17 cellular contexts compared by ENCODE assay signal in the genomic region with DNA sequence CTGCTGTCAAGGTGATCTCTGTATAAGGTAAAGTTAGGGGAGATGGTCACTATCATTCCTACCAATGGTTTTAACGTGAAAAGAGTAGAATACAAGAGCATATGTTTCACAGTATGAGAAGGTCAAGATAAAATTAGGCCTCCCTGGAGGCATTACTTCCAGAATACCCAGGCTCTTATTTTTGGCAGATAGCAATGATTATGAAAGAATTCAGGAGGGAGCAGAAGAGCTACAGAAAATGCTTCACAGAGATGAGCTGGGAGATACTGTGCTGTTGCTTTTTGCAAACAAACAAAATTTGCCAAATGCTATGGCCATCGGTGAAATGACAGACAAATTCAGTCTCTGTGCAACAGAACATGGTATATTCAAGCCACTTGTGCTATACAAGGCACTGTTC.
A peak's percentile ranks its signal among the peaks of the same experiment; 100 is the strongest.
DNase-seq lines count a peak whose midpoint lies in the region; ATAC-seq and TF ChIP-seq lines count a peak whose summit lies in the region.
"Had no signal": no experiment of that assay in that cellular context is flagged by ENCODE, and none has a peak within 500 bp of the region (broad histone marks: within the 10 kb centered on the region; RNA-seq: fewer than 3 reads in every experiment).

No MANE protein-coding gene starts in this region.

- H3K4me1 ChIP-seq in mammary epithelial cell (ENCODE audit: insufficient read depth, low read length) = no peaks in the 10 kb centered on the region
- peaks cover 0 to 12% (median 6%) of the 10 kb centered on the region in 5 donors for H3K4me1 ChIP-seq in subcutaneous abdominal adipose tissue (ENCODE audit: control insufficient read depth in 5 of 5, insufficient read depth in 5 of 5, low read length in 5 of 5)
- H3K4me1 ChIP-seq: A549, Caco-2 had no signal

- no peaks in the 10 kb centered on the region for H3K36me3 ChIP-seq in mammary epithelial cell (ENCODE audit: insufficient read depth, low read length)
- H3K36me3 ChIP-seq in subcutaneous abdominal adipose tissue (ENCODE audit: control insufficient read depth in 5 of 5, insufficient read depth in 5 of 5, low read length in 5 of 5) = no peaks in the 10 kb centered on the region

- H4K20me1 ChIP-seq in mammary epithelial cell (ENCODE audit: insufficient read depth, low read length) = no peaks in the 10 kb centered on the region

- H3K27ac Mint-ChIP-seq in MCF 10A (ENCODE audit: low read depth, unreplicated experiment) (no peak overlapping the region), immature natural killer cell (no peak overlapping the region)
- no peak overlapping the region for H3K27ac Mint-ChIP-seq in activated CD4-positive, alpha-beta memory T cell treated with anti-CD3 and anti-CD28 coated beads, Interleukin-2, amount 10 ng/mL, durations not matched to agents 7 days and 5 days
- H3K27ac Mint-ChIP-seq: CD4-positive, alpha-beta T cell; H9 had no signal

- H2AFZ ChIP-seq in mammary epithelial cell (ENCODE audit: low read depth, low read length) = no peak overlapping the region

- in situ Hi-C loops in mammary epithelial cell (cut with MboI; ENCODE audit: low sequenced_read_pairs in 2 of 2) = no loop called here

- no peaks in the 10 kb centered on the region for H3K79me2 ChIP-seq in mammary epithelial cell (ENCODE audit: insufficient read depth, low read length)

- CTCF ChIA-PET in MCF 10A (lab: Yijun Ruan, JAX) = no interaction called here
- CTCF ChIA-PET in mammary epithelial cell (lab: Charles Lee; ENCODE audit: low non-redundant PET) = no interaction called here
- CTCF ChIA-PET in activated CD4-positive, alpha-beta memory T cell treated with anti-CD3 and anti-CD28 coated beads, Interleukin-2, amount 10 ng/mL, durations not matched to agents 7 days and 5 days (lab: Charles Lee) = no interaction called here

- no peak overlapping the region for H3K4me3 ChIP-seq in mammary epithelial cell (replicated peaks in 1 of 3; ENCODE audit: insufficient read depth in 1 of 3, low read depth in 2 of 3, low read length in 3 of 3)
- no peak overlapping the region for H3K4me3 ChIP-seq in subcutaneous abdominal adipose tissue (ENCODE audit: low read depth in 1 of 5, low read length in 5 of 5)
- H3K4me3 ChIP-seq: A549 had no signal

- peak; percentile 80 for ATAC-seq in sciatic nerve
- no peak for ATAC-seq in GM21423 (IDR thresholded peaks at IDR 0.05; ENCODE audit: unreplicated experiment)
- ATAC-seq in HG03354 (IDR thresholded peaks at IDR 0.05; ENCODE audit: poor library complexity, severe bottlenecking, unreplicated experiment) = no peak
- ATAC-seq: A549, HepG2 had no signal

- H3K9me3 Mint-ChIP-seq in MCF 10A (ENCODE audit: unreplicated experiment) = no peaks in the 10 kb centered on the region
- no peaks in the 10 kb centered on the region for H3K9me3 Mint-ChIP-seq in immature natural killer cell
- peaks cover 2% of the 10 kb centered on the region for H3K9me3 Mint-ChIP-seq in activated CD4-positive, alpha-beta memory T cell treated with anti-CD3 and anti-CD28 coated beads, Interleukin-2, amount 10 ng/mL, durations not matched to agents 7 days and 5 days
- H3K9me3 Mint-ChIP-seq: CD4-positive, alpha-beta T cell; H9 had no signal

- H3K27ac ChIP-seq in mammary epithelial cell (ENCODE audit: insufficient read depth, low read depth, low read length) (no peak overlapping the region), subcutaneous abdominal adipose tissue (ENCODE audit: low read depth, low read length) (peak overlapping the region; percentile 27)
- H3K27ac ChIP-seq: 22Rv1, A549, C4-2B had no signal

- H3K4me2 ChIP-seq in mammary epithelial cell (ENCODE audit: insufficient read depth, low read depth, low read length) = no peak overlapping the region
- H3K4me2 ChIP-seq: A549 had no signal

- BruUV-seq in MCF 10A (replicated peaks; lab: Mats Ljungman, UMichigan) (no TSS peak), mammary epithelial cell (replicated peaks; lab: Mats Ljungman, UMichigan) (no TSS peak)

- no peaks in the 10 kb centered on the region for H3K27me3 Mint-ChIP-seq in MCF 10A (ENCODE audit: insufficient read depth, unreplicated experiment)
- peaks cover 2 to 11% (median 2%) of the 10 kb centered on the region in 3 donors for H3K27me3 Mint-ChIP-seq in immature natural killer cell (ENCODE audit: low read depth in 3 of 3)
- no peaks in the 10 kb centered on the region for H3K27me3 Mint-ChIP-seq in activated CD4-positive, alpha-beta memory T cell treated with anti-CD3 and anti-CD28 coated beads, Interleukin-2, amount 10 ng/mL, durations not matched to agents 7 days and 5 days
- H3K27me3 Mint-ChIP-seq: CD4-positive, alpha-beta T cell had no signal

- no peak for TF ChIP-seq CTCF in MCF 10A (IDR thresholded peaks at IDR 0.05; ENCODE audit: unreplicated experiment)
- TF ChIP-seq CTCF in mammary epithelial cell (conservative IDR thresholded peaks at IDR 0.05 in 1 of 2, IDR thresholded peaks at IDR 0.05 in 1 of 2; ENCODE audit: extremely low read depth in 1 of 2, insufficient read depth in 1 of 2, low read depth in 1 of 2, low read length in 2 of 2) = no peak

- H3K9ac ChIP-seq in mammary epithelial cell (ENCODE audit: insufficient read depth, low read length) = no peak overlapping the region
- H3K9ac ChIP-seq in subcutaneous abdominal adipose tissue (ENCODE audit: low read length in 5 of 5) = no peak overlapping the region

- 61% methylated on average over 2 of the region's 2 CpGs for WGBS in mammary epithelial cell (ENCODE audit: low coverage, missing lambda C conversion rate)

- dilution Hi-C loops in mammary epithelial cell (cut with HindIII; ENCODE audit: low sequenced_read_pairs) = no loop called here

- H3K4me3 Mint-ChIP-seq in MCF 10A (ENCODE audit: unreplicated experiment) = no peak overlapping the region
- H3K4me3 Mint-ChIP-seq in immature natural killer cell = peak overlapping the region in 4 of 5 donors; percentile 7 to 53 (median 40)
- H3K4me3 Mint-ChIP-seq in activated CD4-positive, alpha-beta memory T cell treated with anti-CD3 and anti-CD28 coated beads, Interleukin-2, amount 10 ng/mL, durations not matched to agents 7 days and 5 days = no peak overlapping the region
- H3K4me3 Mint-ChIP-seq: CD4-positive, alpha-beta T cell; H9 had no signal

- intact Hi-C loops in MCF 10A (cut with micrococcal nuclease) = no loop called here
- intact Hi-C loops in mammary epithelial cell (cut with micrococcal nuclease) = no loop called here
- intact Hi-C loops in sciatic nerve (cut with DNase I) = no loop called here

- H3K27me3 ChIP-seq in mammary epithelial cell (ENCODE audit: insufficient read depth, low read length) = no peaks in the 10 kb centered on the region
- no peaks in the 10 kb centered on the region for H3K27me3 ChIP-seq in subcutaneous abdominal adipose tissue (ENCODE audit: control insufficient read depth in 5 of 5, insufficient read depth in 4 of 5, low read length in 5 of 5)

- no peaks in the 10 kb centered on the region for H3K4me1 Mint-ChIP-seq in MCF 10A (ENCODE audit: insufficient read depth, unreplicated experiment)
- peaks cover 15 to 20% of the 10 kb centered on the region in 2 donors for H3K4me1 Mint-ChIP-seq in immature natural killer cell
- no peaks in the 10 kb centered on the region for H3K4me1 Mint-ChIP-seq in activated CD4-positive, alpha-beta memory T cell treated with anti-CD3 and anti-CD28 coated beads, Interleukin-2, amount 10 ng/mL, durations not matched to agents 7 days and 5 days
- H3K4me1 Mint-ChIP-seq: H9 had no signal

- peaks cover 6% of the 10 kb centered on the region for H3K36me3 Mint-ChIP-seq in MCF 10A (ENCODE audit: insufficient read depth, unreplicated experiment)
- no peaks in the 10 kb centered on the region for H3K36me3 Mint-ChIP-seq in immature natural killer cell
- H3K36me3 Mint-ChIP-seq in activated CD4-positive, alpha-beta memory T cell treated with anti-CD3 and anti-CD28 coated beads, Interleukin-2, amount 10 ng/mL, durations not matched to agents 7 days and 5 days (ENCODE audit: low read depth) = no peaks in the 10 kb centered on the region

- DNase-seq in MCF 10A (ENCODE audit: unreplicated experiment) = peak; percentile 4
- no peak for DNase-seq in mammary epithelial cell
- no peak for DNase-seq in immature natural killer cell
- no peak for DNase-seq in sciatic nerve (ENCODE audit: low spot score)
- DNase-seq in activated CD4-positive, alpha-beta memory T cell treated with anti-CD3 and anti-CD28 coated beads, Interleukin-2, amount 10 ng/mL, durations not matched to agents 7 days and 5 days = no peak
- DNase-seq: AML-193; Caco-2; CD4-positive, alpha-beta T cell; GDM1; H9 had no signal

- POLR2A ChIA-PET in MCF 10A (lab: Yijun Ruan, JAX) = interaction anchor here (0.6 kb wide), 1 partner anchor 547 kb away, joined by 3 read pairs; no protein-coding TSS in a partner anchor
- POLR2A ChIA-PET in activated CD4-positive, alpha-beta memory T cell treated with anti-CD3 and anti-CD28 coated beads, Interleukin-2, amount 10 ng/mL, durations not matched to agents 7 days and 5 days (lab: Charles Lee) = no interaction called here

- H3K9me3 ChIP-seq in mammary epithelial cell (replicated peaks; ENCODE audit: insufficient read depth, low read length) (no peaks in the 10 kb centered on the region), subcutaneous abdominal adipose tissue (ENCODE audit: control insufficient read depth in 5 of 5, low read length in 5 of 5) (no peaks in the 10 kb centered on the region)
- H3K9me3 ChIP-seq: A549, Caco-2 had no signal

Comparison
In these comparisons a context has a peak if more than half of its experiments do, and no peak if none do; other contexts are left out.
1. H3K4me3 Mint-ChIP-seq: peak in immature natural killer cell (4 of 5); none in MCF 10A (single experiment) and activated CD4-positive, alpha-beta memory T cell treated with anti-CD3 and anti-CD28 coated beads, Interleukin-2, amount 10 ng/mL, durations not matched to agents 7 days and 5 days (single experiment).